In the genomic region with DNA sequence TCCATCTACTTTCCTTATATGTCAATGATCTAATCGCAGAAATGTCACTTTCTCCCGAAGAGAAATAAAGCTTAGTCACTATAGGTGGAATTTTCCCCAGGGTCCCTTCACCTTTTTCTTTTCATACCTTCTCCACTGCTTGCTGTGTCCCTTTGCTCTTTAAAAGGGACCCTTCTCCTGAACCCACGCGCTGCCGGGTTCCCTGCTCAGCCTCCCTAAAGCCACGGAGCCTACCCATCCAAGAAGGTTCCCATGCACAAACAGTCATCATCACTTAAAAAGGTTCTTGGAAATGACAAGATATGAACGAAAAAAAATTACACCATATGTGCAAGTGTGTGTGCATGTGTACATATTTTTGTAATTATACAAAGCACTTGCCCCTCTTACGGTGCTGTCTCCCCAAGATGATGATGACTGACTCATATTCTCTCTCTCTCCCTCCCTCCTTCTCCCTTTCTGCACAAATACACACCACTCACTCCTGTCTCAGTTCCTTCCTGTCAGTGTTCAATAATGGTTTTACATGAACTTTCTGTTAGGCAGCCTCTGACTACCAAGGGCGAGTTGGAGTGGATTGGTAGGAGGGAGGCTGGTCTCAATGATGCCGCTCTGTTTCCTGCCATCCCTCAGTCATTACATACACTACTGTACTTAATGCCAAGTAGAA, we compare ENCODE assay signal across 1 cellular context.
TF ChIP-seq lines count a peak whose summit lies in the region.

No MANE protein-coding gene starts in this region.

TF ChIP-seq in GM23338, 12 proteins besides CTCF, POLR2A, EP300 and RAD21:
- TF ChIP-seq NANOG (IDR thresholded peaks at IDR 0.05; ENCODE audit: borderline replicate concordance) (no peak), ZNF114 (CRISPR knock-in tag; IDR thresholded peaks at IDR 0.05) (no peak), EZH2phosphoT487 (IDR thresholded peaks at IDR 0.05; ENCODE audit: unreplicated experiment) (no peak), POLR2AphosphoS5 (IDR thresholded peaks at IDR 0.05; ENCODE audit: low read depth) (no peak), JUNB (IDR thresholded peaks at IDR 0.05; ENCODE audit: unreplicated experiment) (no peak), ZNF331 (CRISPR knock-in tag; IDR thresholded peaks at IDR 0.05; ENCODE audit: low read depth) (no peak), EZH2 (IDR thresholded peaks at IDR 0.05; ENCODE audit: low read depth, unreplicated experiment) (no peak), STAT1 (IDR thresholded peaks at IDR 0.05; ENCODE audit: unreplicated experiment) (no peak), CREB1 (CRISPR knock-in tag; IDR thresholded peaks at IDR 0.05; ENCODE audit: low read depth) (no peak)
- TF ChIP-seq, protein P1, sequence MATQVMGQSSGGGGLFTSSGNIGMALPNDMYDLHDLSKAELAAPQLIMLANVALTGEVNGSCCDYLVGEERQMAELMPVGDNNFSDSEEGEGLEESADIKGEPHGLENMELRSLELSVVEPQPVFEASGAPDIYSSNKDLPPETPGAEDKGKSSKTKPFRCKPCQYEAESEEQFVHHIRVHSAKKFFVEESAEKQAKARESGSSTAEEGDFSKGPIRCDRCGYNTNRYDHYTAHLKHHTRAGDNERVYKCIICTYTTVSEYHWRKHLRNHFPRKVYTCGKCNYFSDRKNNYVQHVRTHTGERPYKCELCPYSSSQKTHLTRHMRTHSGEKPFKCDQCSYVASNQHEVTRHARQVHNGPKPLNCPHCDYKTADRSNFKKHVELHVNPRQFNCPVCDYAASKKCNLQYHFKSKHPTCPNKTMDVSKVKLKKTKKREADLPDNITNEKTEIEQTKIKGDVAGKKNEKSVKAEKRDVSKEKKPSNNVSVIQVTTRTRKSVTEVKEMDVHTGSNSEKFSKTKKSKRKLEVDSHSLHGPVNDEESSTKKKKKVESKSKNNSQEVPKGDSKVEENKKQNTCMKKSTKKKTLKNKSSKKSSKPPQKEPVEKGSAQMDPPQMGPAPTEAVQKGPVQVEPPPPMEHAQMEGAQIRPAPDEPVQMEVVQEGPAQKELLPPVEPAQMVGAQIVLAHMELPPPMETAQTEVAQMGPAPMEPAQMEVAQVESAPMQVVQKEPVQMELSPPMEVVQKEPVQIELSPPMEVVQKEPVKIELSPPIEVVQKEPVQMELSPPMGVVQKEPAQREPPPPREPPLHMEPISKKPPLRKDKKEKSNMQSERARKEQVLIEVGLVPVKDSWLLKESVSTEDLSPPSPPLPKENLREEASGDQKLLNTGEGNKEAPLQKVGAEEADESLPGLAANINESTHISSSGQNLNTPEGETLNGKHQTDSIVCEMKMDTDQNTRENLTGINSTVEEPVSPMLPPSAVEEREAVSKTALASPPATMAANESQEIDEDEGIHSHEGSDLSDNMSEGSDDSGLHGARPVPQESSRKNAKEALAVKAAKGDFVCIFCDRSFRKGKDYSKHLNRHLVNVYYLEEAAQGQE (IDR thresholded peaks at IDR 0.05; ENCODE audit: unreplicated experiment), result no peak
- TF ChIP-seq, protein P2, sequence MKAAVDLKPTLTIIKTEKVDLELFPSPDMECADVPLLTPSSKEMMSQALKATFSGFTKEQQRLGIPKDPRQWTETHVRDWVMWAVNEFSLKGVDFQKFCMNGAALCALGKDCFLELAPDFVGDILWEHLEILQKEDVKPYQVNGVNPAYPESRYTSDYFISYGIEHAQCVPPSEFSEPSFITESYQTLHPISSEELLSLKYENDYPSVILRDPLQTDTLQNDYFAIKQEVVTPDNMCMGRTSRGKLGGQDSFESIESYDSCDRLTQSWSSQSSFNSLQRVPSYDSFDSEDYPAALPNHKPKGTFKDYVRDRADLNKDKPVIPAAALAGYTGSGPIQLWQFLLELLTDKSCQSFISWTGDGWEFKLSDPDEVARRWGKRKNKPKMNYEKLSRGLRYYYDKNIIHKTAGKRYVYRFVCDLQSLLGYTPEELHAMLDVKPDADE (IDR thresholded peaks at IDR 0.05), result no peak
- TF ChIP-seq, protein P3, sequence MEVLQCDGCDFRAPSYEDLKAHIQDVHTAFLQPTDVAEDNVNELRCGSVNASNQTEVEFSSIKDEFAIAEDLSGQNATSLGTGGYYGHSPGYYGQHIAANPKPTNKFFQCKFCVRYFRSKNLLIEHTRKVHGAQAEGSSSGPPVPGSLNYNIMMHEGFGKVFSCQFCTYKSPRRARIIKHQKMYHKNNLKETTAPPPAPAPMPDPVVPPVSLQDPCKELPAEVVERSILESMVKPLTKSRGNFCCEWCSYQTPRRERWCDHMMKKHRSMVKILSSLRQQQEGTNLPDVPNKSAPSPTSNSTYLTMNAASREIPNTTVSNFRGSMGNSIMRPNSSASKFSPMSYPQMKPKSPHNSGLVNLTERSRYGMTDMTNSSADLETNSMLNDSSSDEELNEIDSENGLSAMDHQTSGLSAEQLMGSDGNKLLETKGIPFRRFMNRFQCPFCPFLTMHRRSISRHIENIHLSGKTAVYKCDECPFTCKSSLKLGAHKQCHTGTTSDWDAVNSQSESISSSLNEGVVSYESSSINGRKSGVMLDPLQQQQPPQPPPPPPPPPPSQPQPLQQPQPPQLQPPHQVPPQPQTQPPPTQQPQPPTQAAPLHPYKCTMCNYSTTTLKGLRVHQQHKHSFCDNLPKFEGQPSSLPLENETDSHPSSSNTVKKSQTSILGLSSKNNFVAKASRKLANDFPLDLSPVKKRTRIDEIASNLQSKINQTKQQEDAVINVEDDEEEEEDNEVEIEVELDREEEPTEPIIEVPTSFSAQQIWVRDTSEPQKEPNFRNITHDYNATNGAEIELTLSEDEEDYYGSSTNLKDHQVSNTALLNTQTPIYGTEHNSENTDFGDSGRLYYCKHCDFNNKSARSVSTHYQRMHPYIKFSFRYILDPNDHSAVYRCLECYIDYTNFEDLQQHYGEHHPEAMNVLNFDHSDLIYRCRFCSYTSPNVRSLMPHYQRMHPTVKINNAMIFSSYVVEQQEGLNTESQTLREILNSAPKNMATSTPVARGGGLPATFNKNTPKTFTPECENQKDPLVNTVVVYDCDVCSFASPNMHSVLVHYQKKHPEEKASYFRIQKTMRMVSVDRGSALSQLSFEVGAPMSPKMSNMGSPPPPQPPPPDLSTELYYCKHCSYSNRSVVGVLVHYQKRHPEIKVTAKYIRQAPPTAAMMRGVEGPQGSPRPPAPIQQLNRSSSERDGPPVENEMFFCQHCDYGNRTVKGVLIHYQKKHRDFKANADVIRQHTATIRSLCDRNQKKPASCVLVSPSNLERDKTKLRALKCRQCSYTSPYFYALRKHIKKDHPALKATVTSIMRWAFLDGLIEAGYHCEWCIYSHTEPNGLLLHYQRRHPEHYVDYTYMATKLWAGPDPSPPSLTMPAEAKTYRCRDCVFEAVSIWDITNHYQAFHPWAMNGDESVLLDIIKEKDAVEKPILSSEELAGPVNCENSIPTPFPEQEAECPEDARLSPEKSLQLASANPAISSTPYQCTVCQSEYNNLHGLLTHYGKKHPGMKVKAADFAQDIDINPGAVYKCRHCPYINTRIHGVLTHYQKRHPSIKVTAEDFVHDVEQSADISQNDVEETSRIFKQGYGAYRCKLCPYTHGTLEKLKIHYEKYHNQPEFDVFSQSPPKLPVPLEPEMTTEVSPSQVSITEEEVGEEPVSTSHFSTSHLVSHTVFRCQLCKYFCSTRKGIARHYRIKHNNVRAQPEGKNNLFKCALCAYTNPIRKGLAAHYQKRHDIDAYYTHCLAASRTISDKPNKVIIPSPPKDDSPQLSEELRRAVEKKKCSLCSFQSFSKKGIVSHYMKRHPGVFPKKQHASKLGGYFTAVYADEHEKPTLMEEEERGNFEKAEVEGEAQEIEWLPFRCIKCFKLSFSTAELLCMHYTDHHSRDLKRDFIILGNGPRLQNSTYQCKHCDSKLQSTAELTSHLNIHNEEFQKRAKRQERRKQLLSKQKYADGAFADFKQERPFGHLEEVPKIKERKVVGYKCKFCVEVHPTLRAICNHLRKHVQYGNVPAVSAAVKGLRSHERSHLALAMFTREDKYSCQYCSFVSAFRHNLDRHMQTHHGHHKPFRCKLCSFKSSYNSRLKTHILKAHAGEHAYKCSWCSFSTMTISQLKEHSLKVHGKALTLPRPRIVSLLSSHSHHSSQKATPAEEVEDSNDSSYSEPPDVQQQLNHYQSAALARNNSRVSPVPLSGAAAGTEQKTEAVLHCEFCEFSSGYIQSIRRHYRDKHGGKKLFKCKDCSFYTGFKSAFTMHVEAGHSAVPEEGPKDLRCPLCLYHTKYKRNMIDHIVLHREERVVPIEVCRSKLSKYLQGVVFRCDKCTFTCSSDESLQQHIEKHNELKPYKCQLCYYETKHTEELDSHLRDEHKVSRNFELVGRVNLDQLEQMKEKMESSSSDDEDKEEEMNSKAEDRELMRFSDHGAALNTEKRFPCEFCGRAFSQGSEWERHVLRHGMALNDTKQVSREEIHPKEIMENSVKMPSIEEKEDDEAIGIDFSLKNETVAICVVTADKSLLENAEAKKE (CRISPR knock-in tag; IDR thresholded peaks at IDR 0.05), result no peak
TF ChIP-seq in GM23338: peak in this region for 0.
